ENCODE assay signal across 13 cellular contexts in the genomic region with DNA sequence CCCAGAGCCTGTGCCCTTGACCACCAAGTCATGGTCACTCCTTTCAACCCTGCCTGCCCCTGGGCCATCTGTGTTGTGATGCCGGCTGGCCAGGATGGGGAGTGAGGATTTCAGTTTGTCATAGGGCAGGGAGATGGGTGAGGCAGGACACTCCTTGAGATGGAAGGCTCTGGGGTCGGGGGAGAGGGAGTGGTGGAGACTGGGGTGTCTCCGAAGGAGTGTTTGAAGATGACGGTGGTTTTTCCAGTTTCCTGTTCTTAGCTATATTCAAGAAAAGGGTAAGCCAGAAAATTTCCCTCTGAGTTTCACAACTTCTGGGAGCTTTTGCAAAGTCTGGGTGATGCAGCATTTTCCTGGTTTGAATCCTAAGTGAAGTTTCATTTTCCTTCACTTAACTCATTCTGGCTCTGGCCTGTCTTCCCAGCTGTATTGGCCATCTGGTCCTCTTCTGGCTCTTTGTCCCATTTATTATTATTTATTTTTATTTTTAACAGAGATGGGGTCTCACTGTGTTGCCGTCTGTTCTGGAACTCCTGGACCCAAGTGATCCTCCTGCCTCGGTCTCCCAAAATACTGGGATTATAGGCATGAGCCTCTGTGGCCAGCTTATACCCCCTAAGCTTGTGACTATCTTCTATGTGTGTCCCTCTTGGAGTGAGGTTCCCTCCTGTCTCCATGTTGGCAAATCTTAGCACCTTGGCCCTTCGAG. TPM values are rescaled to one million over a fixed set of nuclear protein-coding genes. Genes with fewer than 3 reads are reported as not detected.
DNase-seq lines count a peak whose midpoint lies in the region; ATAC-seq and TF ChIP-seq lines count a peak whose summit lies in the region.
"Had no signal": no experiment of that assay in that cellular context is flagged by ENCODE, and none has a peak within 500 bp of the region (broad histone marks: within the 10 kb centered on the region; RNA-seq: fewer than 3 reads in every experiment).

No MANE protein-coding gene starts in this region.

- H3K9ac ChIP-seq in colonic mucosa (ENCODE audit: low read depth in 2 of 2, low read length in 2 of 2) (no peak overlapping the region), subcutaneous abdominal adipose tissue (ENCODE audit: low read length in 5 of 5) (peak overlapping the region in 3 of 5 donors; percentile 8 to 53 (median 31))

- H3K36me3 Mint-ChIP-seq in memory B cell, result peaks cover 49% of the 10 kb centered on the region

- peak overlapping the region; percentile 67 for H3K27ac Mint-ChIP-seq in memory B cell

- peak overlapping the region; percentile 50 for H3K27ac ChIP-seq in colonic mucosa
- peak overlapping the region; percentile 80 for H3K27ac ChIP-seq in subcutaneous abdominal adipose tissue (ENCODE audit: low read depth, low read length)

- H3K36me3 ChIP-seq in colonic mucosa (no peaks in the 10 kb centered on the region), subcutaneous abdominal adipose tissue (ENCODE audit: control insufficient read depth in 5 of 5, insufficient read depth in 5 of 5, low read length in 5 of 5) (peaks cover 0 to 4% (median 0%) of the 10 kb centered on the region in 5 donors)

- no peaks in the 10 kb centered on the region for H3K27me3 Mint-ChIP-seq in memory B cell

- ATAC-seq in memory B cell (ENCODE audit: low read depth), result no peak

- no peaks in the 10 kb centered on the region for H3K27me3 ChIP-seq in colonic mucosa
- no peaks in the 10 kb centered on the region for H3K27me3 ChIP-seq in subcutaneous abdominal adipose tissue (ENCODE audit: control insufficient read depth in 5 of 5, insufficient read depth in 4 of 5, low read length in 5 of 5)

- H3K4me1 Mint-ChIP-seq in memory B cell, result peaks cover 12% of the 10 kb centered on the region

- no peak for TF ChIP-seq CTCF in colonic mucosa (IDR thresholded peaks at IDR 0.05)

- no peak overlapping the region for H3K4me3 Mint-ChIP-seq in memory B cell

- no peaks in the 10 kb centered on the region for H3K9me3 ChIP-seq in colonic mucosa
- H3K9me3 ChIP-seq in subcutaneous abdominal adipose tissue (ENCODE audit: control insufficient read depth in 5 of 5, low read length in 5 of 5), result peaks cover 0 to 22% (median 9%) of the 10 kb centered on the region in 5 donors

- DNase-seq in GM04504 (ENCODE audit: low read depth), result peak; percentile 78
- no peak for DNase-seq in colonic mucosa
- DNase-seq in memory B cell (ENCODE audit: low spot score in 2 of 2), result no peak
- no peak for DNase-seq in NCI-H446 treated with DMSO at 0.1 percent for 48 hours (lab: John Stamatoyannopoulos, UW)
- DNase-seq in NCI-H146 treated with DMSO at 0.1 percent for 48 hours (lab: John Stamatoyannopoulos, UW; ENCODE audit: unreplicated experiment), result no peak
- no peak for DNase-seq in activated effector memory CD4-positive, alpha-beta T cell treated with anti-CD3 and anti-CD28 coated beads, Interleukin-2, amount 50 U/mL, for 16 hours
- no peak for DNase-seq in stimulated activated CD4-positive, alpha-beta T cell treated with anti-CD3 and anti-CD28 coated beads, Interleukin-2, amount 100 ng/mL, for 24 hours
- DNase-seq: DND-41, hippocampal formation, Karpas-422, NCI-H69, SW 1271 had no signal

- H3K4me3 ChIP-seq in colonic mucosa (no peak overlapping the region), subcutaneous abdominal adipose tissue (ENCODE audit: low read depth in 1 of 5, low read length in 5 of 5) (no peak overlapping the region)

- H3K4me1 ChIP-seq in colonic mucosa (no peaks in the 10 kb centered on the region), subcutaneous abdominal adipose tissue (ENCODE audit: control insufficient read depth in 5 of 5, insufficient read depth in 5 of 5, low read length in 5 of 5) (peaks cover 0 to 45% (median 41%) of the 10 kb centered on the region in 5 donors)

- intact Hi-C loops in colonic mucosa (cut with DNase I), result no loop called here

- peaks cover 17% of the 10 kb centered on the region for H3K9me3 Mint-ChIP-seq in memory B cell

RNA-seq across cellular contexts. Expression of a gene that starts 27.7 kb away (rescaled TPM):
- total RNA-seq in colonic mucosa, result 10 to 100 TPM; 22.0 to 22.2 TPM

Comparison
In these comparisons a context has a peak if more than half of its experiments do, and no peak if none do; other contexts are left out.
1. H3K9ac ChIP-seq: peak in subcutaneous abdominal adipose tissue (3 of 5); none in colonic mucosa (0 of 2).